In the genomic region with DNA sequence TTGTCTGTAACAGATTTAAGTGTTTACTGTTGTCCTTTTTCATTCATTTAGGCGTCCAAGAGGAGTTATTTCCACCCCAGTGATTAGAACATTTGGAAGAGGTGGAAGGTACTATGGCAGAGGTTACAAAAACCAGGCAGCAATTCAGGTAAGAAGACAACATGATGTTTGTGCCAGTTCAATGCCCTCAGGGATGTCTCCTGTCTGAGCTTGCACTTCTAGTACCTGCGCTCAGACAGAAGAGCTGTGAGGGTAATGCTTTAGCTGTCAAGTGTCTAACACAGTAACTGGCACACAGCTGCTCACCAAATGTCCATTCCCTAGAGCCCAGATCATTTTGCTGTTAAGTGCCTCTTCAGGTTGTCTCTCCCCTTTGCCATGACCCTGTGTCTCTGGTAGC, we compare ENCODE assay signal across 23 cellular contexts.
"Had no signal": no experiment of that assay in that cellular context is flagged by ENCODE, and none has a peak within 500 bp of the region (broad histone marks: within the 10 kb centered on the region; RNA-seq: fewer than 3 reads in every experiment).

No MANE protein-coding gene starts in this region.

- ATAC-seq: heart left ventricle; left lobe of liver; mucosa of descending colon; naive thymus-derived CD8-positive, alpha-beta T cell had no signal

- H3K4me3 ChIP-seq: coronary artery, heart left ventricle, mucosa of descending colon, right atrium auricular region, sigmoid colon, skin epidermis, stomach, thoracic aorta, transverse colon had no signal

- H3K9me3 ChIP-seq: heart left ventricle, mucosa of descending colon, right atrium auricular region, sigmoid colon, stomach, thoracic aorta, transverse colon had no signal

- H3K27ac ChIP-seq: coronary artery, heart left ventricle, neutrophil, right atrium auricular region, sigmoid colon, stomach, thoracic aorta, transverse colon had no signal

- FAIRE-seq: endothelial cell of umbilical vein, frontal cortex, islet of Langerhans had no signal

- H3K27me3 ChIP-seq: heart left ventricle, neutrophil, right atrium auricular region, sigmoid colon, stomach, transverse colon had no signal

- DNase-seq: effector CD4-positive, alpha-beta T cell; endodermal cell; heart left ventricle; hypothalamus; mucosa of descending colon; naive thymus-derived CD8-positive, alpha-beta T cell; posterior cingulate gyrus; sigmoid colon; stimulated activated CD4-positive, alpha-beta T cell treated with anti-CD3 and anti-CD28 coated beads, Interleukin-2, amount 100 ng/mL, for 24 hours; stimulated activated CD4-positive, alpha-beta T cell treated with anti-CD3 and anti-CD28 coated beads, Interleukin-4, amount 100 ng/mL, for 4 hours; stimulated activated naive CD4-positive, alpha-beta T cell; stomach; substantia nigra; transverse colon had no signal
